ENCODE assay signal across 17 cellular contexts in the genomic region with DNA sequence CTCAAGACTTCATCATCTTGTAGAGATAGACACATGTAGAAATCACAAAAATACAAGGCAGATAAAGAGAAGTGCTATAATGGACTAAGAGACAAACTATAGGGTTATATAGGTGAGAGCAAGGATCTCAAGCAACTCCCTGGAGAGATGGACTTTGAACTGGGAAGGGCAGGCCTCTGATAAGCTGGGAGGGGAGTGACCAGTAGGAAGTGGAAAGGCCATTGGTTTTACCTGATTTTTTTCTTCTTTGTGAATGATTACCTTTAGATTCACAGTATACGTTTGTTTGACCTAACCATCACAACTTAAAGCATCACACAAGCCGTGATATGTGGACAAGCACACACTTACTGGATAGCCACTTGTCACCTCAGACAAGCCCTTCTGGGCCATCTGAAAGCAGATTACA. TPM values are rescaled to one million over a fixed set of nuclear protein-coding genes. Genes with fewer than 3 reads are reported as not detected.
"Had no signal": no experiment of that assay in that cellular context is flagged by ENCODE, and none has a peak within 500 bp of the region (broad histone marks: within the 10 kb centered on the region; RNA-seq: fewer than 3 reads in every experiment).

No MANE protein-coding gene starts in this region.

- H3K9me3 ChIP-seq: esophagus muscularis mucosa, left ventricle myocardium inferior, sigmoid colon, thoracic aorta had no signal

- DNase-seq: activated CD4-positive, alpha-beta memory T cell treated with anti-CD3 and anti-CD28 coated beads for 36 hours; activated CD4-positive, alpha-beta T cell treated with anti-CD3 and anti-CD28 coated beads for 1 hour; activated CD8-positive, alpha-beta memory T cell treated with anti-CD3 and anti-CD28 coated beads, Interleukin-2, amount 10 ng/mL, durations not matched to agents 7 days and 5 days; activated naive CD4-positive, alpha-beta T cell treated with anti-CD3 and anti-CD28 coated beads for 36 hours; activated T-cell treated with anti-CD3 and anti-CD28 coated beads, Interleukin-2, amount 50 U/mL, for 1 hour; hippocampal formation; kidney; left ventricle myocardium inferior; sigmoid colon; stimulated activated CD4-positive, alpha-beta T cell treated with anti-CD3 and anti-CD28 coated beads, Interleukin-1b, Interleukin-23, amount 100 ng/mL, for 48 hours; T1000 had no signal

- H3K36me3 Mint-ChIP-seq: activated CD4-positive, alpha-beta memory T cell treated with anti-CD3 and anti-CD28 coated beads for 36 hours; activated CD8-positive, alpha-beta memory T cell treated with anti-CD3 and anti-CD28 coated beads, Interleukin-2, amount 10 ng/mL, durations not matched to agents 7 days and 5 days; memory B cell had no signal

- H3K27ac Mint-ChIP-seq: activated CD4-positive, alpha-beta memory T cell treated with anti-CD3 and anti-CD28 coated beads for 36 hours; activated CD8-positive, alpha-beta memory T cell treated with anti-CD3 and anti-CD28 coated beads, Interleukin-2, amount 10 ng/mL, durations not matched to agents 7 days and 5 days; activated naive CD4-positive, alpha-beta T cell treated with anti-CD3 and anti-CD28 coated beads for 36 hours; activated T-helper 2 cell treated with anti-CD3 and anti-CD28 coated beads, Interferon-gamma antibody, Interleukin-2, Interleukin-4, amounts not matched to agents 10 μg/mL and 5 μg/mL and 100 μg/mL, durations not matched to agents 14 hours and 24 hours and 36 hours; memory B cell had no signal

- H3K27ac ChIP-seq: cardiac muscle cell, esophagus muscularis mucosa, left ventricle myocardium inferior, sigmoid colon, thoracic aorta had no signal

- H3K27me3 ChIP-seq: cardiac muscle cell, sigmoid colon had no signal

- ATAC-seq: activated CD8-positive, alpha-beta memory T cell treated with anti-CD3 and anti-CD28 coated beads, Interleukin-2, amount 10 ng/mL, durations not matched to agents 7 days and 5 days had no signal

- H3K4me3 ChIP-seq: cardiac muscle cell, esophagus muscularis mucosa, left ventricle myocardium inferior, sigmoid colon, thoracic aorta had no signal

- H3K36me3 ChIP-seq: cardiac muscle cell, esophagus muscularis mucosa, left ventricle myocardium inferior, sigmoid colon, thoracic aorta had no signal

- H3K4me3 Mint-ChIP-seq: activated CD4-positive, alpha-beta memory T cell treated with anti-CD3 and anti-CD28 coated beads for 36 hours; activated CD8-positive, alpha-beta memory T cell treated with anti-CD3 and anti-CD28 coated beads, Interleukin-2, amount 10 ng/mL, durations not matched to agents 7 days and 5 days; activated naive CD4-positive, alpha-beta T cell treated with anti-CD3 and anti-CD28 coated beads for 36 hours; memory B cell had no signal

- H3K27me3 Mint-ChIP-seq: activated CD4-positive, alpha-beta memory T cell treated with anti-CD3 and anti-CD28 coated beads for 36 hours; activated CD8-positive, alpha-beta memory T cell treated with anti-CD3 and anti-CD28 coated beads, Interleukin-2, amount 10 ng/mL, durations not matched to agents 7 days and 5 days; memory B cell had no signal

- H3K9me3 Mint-ChIP-seq: activated CD4-positive, alpha-beta memory T cell treated with anti-CD3 and anti-CD28 coated beads for 36 hours; activated naive CD4-positive, alpha-beta T cell treated with anti-CD3 and anti-CD28 coated beads for 36 hours; activated T-helper 2 cell treated with anti-CD3 and anti-CD28 coated beads, Interferon-gamma antibody, Interleukin-2, Interleukin-4, amounts not matched to agents 10 μg/mL and 5 μg/mL and 100 μg/mL, durations not matched to agents 14 hours and 24 hours and 36 hours; memory B cell had no signal

RNA-seq across cellular contexts. Expression of a gene that starts 17.5 kb away (rescaled TPM):
- total RNA-seq: activated T-helper 2 cell treated with anti-CD3 and anti-CD28 coated beads, Interferon-gamma antibody, Interleukin-2, Interleukin-4, amounts not matched to agents 10 μg/mL and 5 μg/mL and 100 μg/mL, durations not matched to agents 14 hours and 24 hours and 36 hours; cardiac muscle cell; glomerular endothelial cell had no signal
